ENCODE assay signal across 10 cellular contexts in genomic region chr19:12695514-12695913, GRCh38. TPM values are rescaled to one million over a fixed set of nuclear protein-coding genes. Genes with fewer than 3 reads are reported as not detected.
A peak's percentile ranks its signal among the peaks of the same experiment; 100 is the strongest.
DNase-seq lines count a peak whose midpoint lies in the region; ATAC-seq and TF ChIP-seq lines count a peak whose summit lies in the region.
"Had no signal": no experiment of that assay in that cellular context is flagged by ENCODE, and none has a peak within 500 bp of the region (broad histone marks: within the 10 kb centered on the region; RNA-seq: fewer than 3 reads in every experiment).

No MANE protein-coding gene starts in this region.

- H3K4me1 ChIP-seq in Panc1 (ENCODE audit: control insufficient read depth, insufficient read depth, low read length) (peaks cover 5% of the 10 kb centered on the region; the same call in 1 of the 2 replicates), esophagus muscularis mucosa (peaks cover 16 to 24% (median 22%) of the 10 kb centered on the region in 4 donors), rectal smooth muscle tissue (ENCODE audit: control insufficient read depth, insufficient read depth, low read length) (peaks cover 6% of the 10 kb centered on the region)

- H3K4me3 ChIP-seq in GM12865 (ENCODE audit: low read depth, low read length) (peak overlapping the region; percentile 70), Panc1 (ENCODE audit: low read depth in 2 of 2, low read length in 2 of 2) (peak overlapping the region; percentile 60 to 69), esophagus muscularis mucosa (peak overlapping the region; percentile 67 to 90 (median 74)), rectal smooth muscle tissue (ENCODE audit: low read length) (peak overlapping the region; percentile 97)

- H3K9me3 ChIP-seq in Panc1 (ENCODE audit: control insufficient read depth, insufficient read depth, low read depth, low read length) = no peaks in the 10 kb centered on the region
- no peaks in the 10 kb centered on the region for H3K9me3 ChIP-seq in esophagus muscularis mucosa

- CTCF ChIA-PET in Panc1 (lab: Charles Lee) = no interaction called here

- no peaks in the 10 kb centered on the region; the same call in 1 of the 2 replicates for H3K36me3 ChIP-seq in Panc1 (ENCODE audit: control insufficient read depth, insufficient read depth, low read length)
- peaks cover 6 to 25% (median 16%) of the 10 kb centered on the region in 4 donors for H3K36me3 ChIP-seq in esophagus muscularis mucosa
- peaks cover 3% of the 10 kb centered on the region for H3K36me3 ChIP-seq in rectal smooth muscle tissue (ENCODE audit: control insufficient read depth, insufficient read depth, low read length)

- TF ChIP-seq CTCF in GM12865 (IDR thresholded peaks at IDR 0.05; ENCODE audit: insufficient read depth, low read depth, low read length, missing control alignments) (no peak), Panc1 (IDR thresholded peaks at IDR 0.05) (no peak), esophagus muscularis mucosa (IDR thresholded peaks at IDR 0.05) (no peak)

- 69% methylated on average over 1 of the region's 1 CpG for WGBS in esophagus muscularis mucosa

- no peak overlapping the region for H3K9ac ChIP-seq in rectal smooth muscle tissue (ENCODE audit: low read length)

- DNase-seq in GM12865 (ENCODE audit: low read depth) (no peak), Panc1 (ENCODE audit: low read depth, low spot score) (no peak), esophagus muscularis mucosa (ENCODE audit: extremely low spot score) (no peak), islet precursor cell (no peak), mucosa of gallbladder (ENCODE audit: low spot score) (no peak), AG08396 (ENCODE audit: low spot score) (no peak)
- no peak for DNase-seq in NK-92 treated with Interleukin-12 subunit alpha and Interleukin-12 subunit beta, amount 100 ng/mL, for 24 hours (lab: John Stamatoyannopoulos, UW)
- DNase-seq: effector CD8-positive, alpha-beta T cell; NCI-H748 treated with DMSO at 0.1 percent for 48 hours had no signal

- no peak for ATAC-seq in Panc1

- no peak for TF ChIP-seq POLR2A in esophagus muscularis mucosa (IDR thresholded peaks at IDR 0.05; ENCODE audit: low read depth)

- intact Hi-C loops in Panc1 (cut with micrococcal nuclease; ENCODE audit: unreplicated experiment) (no loop called here), esophagus muscularis mucosa (cut with DNase I) (no loop called here)

- H3K27ac ChIP-seq in Panc1 (ENCODE audit: low read length) = no peak overlapping the region; the same call in 1 of the 2 replicates
- H3K27ac ChIP-seq in esophagus muscularis mucosa (replicated peaks in 1 of 4) = no peak overlapping the region
- no peak overlapping the region for H3K27ac ChIP-seq in rectal smooth muscle tissue (ENCODE audit: low read depth, low read length)

- H3K27me3 ChIP-seq in Panc1 (ENCODE audit: control insufficient read depth, insufficient read depth, low read length) (no peaks in the 10 kb centered on the region), esophagus muscularis mucosa (no peaks in the 10 kb centered on the region), rectal smooth muscle tissue (ENCODE audit: control insufficient read depth, insufficient read depth, low read length) (no peaks in the 10 kb centered on the region)

- BruUV-seq in Panc1 (replicated peaks; lab: Mats Ljungman, UMichigan) = no TSS peak

- TF ChIP-seq EP300 in esophagus muscularis mucosa (IDR thresholded peaks at IDR 0.05) = no peak

- POLR2A ChIA-PET in Panc1 (lab: Charles Lee) = interaction anchor here (0.7 kb wide), 1 partner anchor 221 kb away, joined by 3 read pairs; no protein-coding TSS in a partner anchor

- in situ Hi-C loops in Panc1 (cut with HindIII; ENCODE audit: low pct_unique_long_range_greater_than_20kb, low sequenced_read_pairs) = no loop called here

RNA-seq across cellular contexts. Expression of gene FBXW9, which starts 0.9 kb away (rescaled TPM):
- total RNA-seq in Panc1 (2021; ENCODE audit: unreplicated experiment) (12.4 TPM), esophagus muscularis mucosa (10 to 100 TPM in 1 of 4 donors, 1 to 10 TPM in 3; 4.3 to 10.6 (median 7.5) TPM), mucosa of gallbladder (8.9 TPM)
- polyA plus RNA-seq in Panc1 (2012; ENCODE audit: insufficient read length) = 15.2 TPM

RNA-seq across cellular contexts. Expression of gene GNG14, which starts 7.7 kb away (rescaled TPM):
- total RNA-seq in Panc1 (2021; ENCODE audit: unreplicated experiment) (not detected), esophagus muscularis mucosa (not detected), mucosa of gallbladder (not detected)
- polyA plus RNA-seq in Panc1 (2012; ENCODE audit: insufficient read length) = not detected

RNA-seq across cellular contexts. Expression of gene DHPS, which starts 13.8 kb away (rescaled TPM):
- total RNA-seq in Panc1 (2021; ENCODE audit: unreplicated experiment) = 76.9 TPM
- polyA plus RNA-seq in Panc1 (2012; ENCODE audit: insufficient read length) = 105 TPM
- 10 to 100 TPM; 74.3 to 92.3 (median 85.0) TPM for total RNA-seq in esophagus muscularis mucosa
- total RNA-seq in mucosa of gallbladder = 89.0 TPM

RNA-seq across cellular contexts. Expression of gene TNPO2, which starts 28.2 kb away (rescaled TPM):
- total RNA-seq in Panc1 (2021; ENCODE audit: unreplicated experiment) (83.3 TPM), esophagus muscularis mucosa (10 to 100 TPM; 42.8 to 71.9 (median 62.8) TPM), mucosa of gallbladder (65.5 TPM)
- polyA plus RNA-seq in Panc1 (2012; ENCODE audit: insufficient read length) = 96.0 TPM

RNA-seq across cellular contexts. Expression of gene WDR83, which starts 28.9 kb away (rescaled TPM):
- 10.8 TPM for total RNA-seq in Panc1 (2021; ENCODE audit: unreplicated experiment)
- 28.4 TPM for polyA plus RNA-seq in Panc1 (2012; ENCODE audit: insufficient read length)
- total RNA-seq in esophagus muscularis mucosa = 10 to 100 TPM in 3 of 4 donors, 1 to 10 TPM in 1; 10.0 to 19.7 (median 13.9) TPM
- total RNA-seq in mucosa of gallbladder = 14.5 TPM
